In the genomic region with DNA sequence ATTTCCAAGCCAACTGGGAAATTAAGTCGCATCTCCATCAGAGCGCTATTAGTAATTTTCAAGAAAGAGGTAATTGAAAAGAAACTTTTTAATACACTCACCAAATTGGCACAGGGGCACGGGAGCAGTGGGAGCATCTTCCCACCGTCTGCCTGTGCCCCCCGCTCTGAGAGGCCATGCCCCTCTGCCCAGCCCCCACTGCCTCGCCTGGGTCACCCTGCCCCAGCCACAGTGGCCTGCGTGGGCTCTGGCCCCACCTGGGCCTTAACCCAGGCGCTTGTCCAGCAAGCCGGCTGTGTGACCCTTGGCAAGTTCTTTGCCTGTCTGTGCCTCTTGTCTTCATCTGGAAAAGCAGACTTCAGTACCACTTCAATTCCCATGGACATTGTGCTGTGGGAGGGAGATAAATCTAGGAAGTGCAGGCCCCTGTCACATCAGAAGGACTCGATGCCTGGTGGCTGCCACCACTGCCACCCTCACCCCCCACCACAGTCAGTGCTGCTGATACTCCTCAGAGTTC, we compare ENCODE assay signal across 1 cellular context.
TF ChIP-seq lines count a peak whose summit lies in the region.

No MANE protein-coding gene starts in this region.

TF ChIP-seq in IMR-90, 13 proteins besides CTCF, POLR2A, EP300 and RAD21:
- TF ChIP-seq CEBPB (IDR thresholded peaks at IDR 0.05; ENCODE audit: low read depth, low read length) (no peak), BHLHE40 (IDR thresholded peaks at IDR 0.05; ENCODE audit: low read depth, low read length) (no peak), MAZ (IDR thresholded peaks at IDR 0.05; ENCODE audit: borderline replicate concordance, low read depth, low read length) (no peak), RFX5 (IDR thresholded peaks at IDR 0.05; ENCODE audit: low read depth, low read length) (no peak), SMC3 (IDR thresholded peaks at IDR 0.05; ENCODE audit: low read depth, low read length) (no peak), MAFK (IDR thresholded peaks at IDR 0.05; ENCODE audit: low read depth, low read length) (no peak), RCOR1 (IDR thresholded peaks at IDR 0.05; ENCODE audit: insufficient replicate concordance, low read length) (no peak), MXI1 (IDR thresholded peaks at IDR 0.05; ENCODE audit: borderline replicate concordance, low read depth, low read length) (no peak)
- TF ChIP-seq, protein P1, sequence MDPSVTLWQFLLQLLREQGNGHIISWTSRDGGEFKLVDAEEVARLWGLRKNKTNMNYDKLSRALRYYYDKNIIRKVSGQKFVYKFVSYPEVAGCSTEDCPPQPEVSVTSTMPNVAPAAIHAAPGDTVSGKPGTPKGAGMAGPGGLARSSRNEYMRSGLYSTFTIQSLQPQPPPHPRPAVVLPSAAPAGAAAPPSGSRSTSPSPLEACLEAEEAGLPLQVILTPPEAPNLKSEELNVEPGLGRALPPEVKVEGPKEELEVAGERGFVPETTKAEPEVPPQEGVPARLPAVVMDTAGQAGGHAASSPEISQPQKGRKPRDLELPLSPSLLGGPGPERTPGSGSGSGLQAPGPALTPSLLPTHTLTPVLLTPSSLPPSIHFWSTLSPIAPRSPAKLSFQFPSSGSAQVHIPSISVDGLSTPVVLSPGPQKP (IDR thresholded peaks at IDR 0.05; ENCODE audit: borderline replicate concordance, low read depth, low read length): no peak
